ENCODE assay signal across 8 cellular contexts in genomic region chr7:134140889-134141867, GRCh38. TPM values are rescaled to one million over a fixed set of nuclear protein-coding genes. Genes with fewer than 3 reads are reported as not detected.
A peak's percentile ranks its signal among the peaks of the same experiment; 100 is the strongest.
DNase-seq lines count a peak whose midpoint lies in the region; ATAC-seq and TF ChIP-seq lines count a peak whose summit lies in the region.

No MANE protein-coding gene starts in this region.

- H3K36me3 ChIP-seq in mucosa of descending colon (ENCODE audit: low read depth), result no peaks in the 10 kb centered on the region

- peak; percentile 76 for TF ChIP-seq CTCF in mucosa of descending colon (IDR thresholded peaks at IDR 0.05)

- intact Hi-C loops in mucosa of descending colon (cut with DNase I, micrococcal nuclease), result no loop called here

- H3K9me3 Mint-ChIP-seq in activated CD8-positive, alpha-beta memory T cell treated with anti-CD3 and anti-CD28 coated beads, Interleukin-2, amount 10 ng/mL, durations not matched to agents 7 days and 5 days (ENCODE audit: low read depth), result no peaks in the 10 kb centered on the region

- DNase-seq in NK-92 treated with Interleukin-12 subunit alpha and Interleukin-12 subunit beta, amount 100 ng/mL, for 24 hours (lab: John Stamatoyannopoulos, UW), result peak; percentile 3
- DNase-seq in NK-92 (lab: John Stamatoyannopoulos, UW; ENCODE audit: unreplicated experiment) (no peak), NCI-H2227 (lab: John Stamatoyannopoulos, UW; ENCODE audit: unreplicated experiment) (peak; percentile 79), epidermal melanocyte (ENCODE audit: insufficient read length, low spot score) (peak; percentile 77), mucosa of descending colon (peak; percentile 55 to 83 (median 74))
- peak; percentile 66 for DNase-seq in activated CD8-positive, alpha-beta memory T cell treated with anti-CD3 and anti-CD28 coated beads, Interleukin-2, amount 10 ng/mL, durations not matched to agents 7 days and 5 days
- peak in 4 of 6 experiments; percentile 4 to 35 (median 18) for DNase-seq in stimulated activated naive CD4-positive, alpha-beta T cell (lab: John Stamatoyannopoulos, UW)

- no peaks in the 10 kb centered on the region for H3K9me3 ChIP-seq in mucosa of descending colon

- no peaks in the 10 kb centered on the region for H3K4me1 ChIP-seq in mucosa of descending colon (ENCODE audit: low read depth)

- peaks cover 2% of the 10 kb centered on the region for H3K4me1 Mint-ChIP-seq in activated CD8-positive, alpha-beta memory T cell treated with anti-CD3 and anti-CD28 coated beads, Interleukin-2, amount 10 ng/mL, durations not matched to agents 7 days and 5 days

- no peak overlapping the region for H3K27ac Mint-ChIP-seq in activated CD8-positive, alpha-beta memory T cell treated with anti-CD3 and anti-CD28 coated beads, Interleukin-2, amount 10 ng/mL, durations not matched to agents 7 days and 5 days

- ATAC-seq in HG02571 (IDR thresholded peaks at IDR 0.05; ENCODE audit: unreplicated experiment) (peak; percentile 88), mucosa of descending colon (peak; percentile 85)
- ATAC-seq in activated CD8-positive, alpha-beta memory T cell treated with anti-CD3 and anti-CD28 coated beads, Interleukin-2, amount 10 ng/mL, durations not matched to agents 7 days and 5 days, result peak; percentile 61

- no peaks in the 10 kb centered on the region for H3K36me3 Mint-ChIP-seq in activated CD8-positive, alpha-beta memory T cell treated with anti-CD3 and anti-CD28 coated beads, Interleukin-2, amount 10 ng/mL, durations not matched to agents 7 days and 5 days

- H3K4me3 ChIP-seq in mucosa of descending colon, result no peak overlapping the region

- CTCF ChIA-PET in activated CD8-positive, alpha-beta memory T cell treated with anti-CD3 and anti-CD28 coated beads, Interleukin-2, amount 10 ng/mL, durations not matched to agents 7 days and 5 days (lab: Charles Lee), result interaction anchor here (0.7 to 2.4 kb wide), 15 partner anchors 9 to 397 kb away, joined by 3 to 19 read pairs (median 4); partner anchors contain the start of genes LRGUK and SLC35B4

- H3K4me3 Mint-ChIP-seq in activated CD8-positive, alpha-beta memory T cell treated with anti-CD3 and anti-CD28 coated beads, Interleukin-2, amount 10 ng/mL, durations not matched to agents 7 days and 5 days, result no peak overlapping the region

- H3K27me3 Mint-ChIP-seq in activated CD8-positive, alpha-beta memory T cell treated with anti-CD3 and anti-CD28 coated beads, Interleukin-2, amount 10 ng/mL, durations not matched to agents 7 days and 5 days, result peaks cover 1% of the 10 kb centered on the region

RNA-seq across cellular contexts. Expression of gene LRGUK, which starts 14.0 kb away (rescaled TPM):
- under 1 TPM; 0.18 to 0.19 TPM for total RNA-seq in activated CD8-positive, alpha-beta memory T cell treated with anti-CD3 and anti-CD28 coated beads, Interleukin-2, amount 10 ng/mL, durations not matched to agents 7 days and 5 days
- 1 to 10 TPM in 1 of 3 donors, under 1 TPM in 2; 0.19 to 1.2 (median 0.47) TPM for total RNA-seq in mucosa of descending colon
